1 cellular context compared by ENCODE assay signal in the genomic region with DNA sequence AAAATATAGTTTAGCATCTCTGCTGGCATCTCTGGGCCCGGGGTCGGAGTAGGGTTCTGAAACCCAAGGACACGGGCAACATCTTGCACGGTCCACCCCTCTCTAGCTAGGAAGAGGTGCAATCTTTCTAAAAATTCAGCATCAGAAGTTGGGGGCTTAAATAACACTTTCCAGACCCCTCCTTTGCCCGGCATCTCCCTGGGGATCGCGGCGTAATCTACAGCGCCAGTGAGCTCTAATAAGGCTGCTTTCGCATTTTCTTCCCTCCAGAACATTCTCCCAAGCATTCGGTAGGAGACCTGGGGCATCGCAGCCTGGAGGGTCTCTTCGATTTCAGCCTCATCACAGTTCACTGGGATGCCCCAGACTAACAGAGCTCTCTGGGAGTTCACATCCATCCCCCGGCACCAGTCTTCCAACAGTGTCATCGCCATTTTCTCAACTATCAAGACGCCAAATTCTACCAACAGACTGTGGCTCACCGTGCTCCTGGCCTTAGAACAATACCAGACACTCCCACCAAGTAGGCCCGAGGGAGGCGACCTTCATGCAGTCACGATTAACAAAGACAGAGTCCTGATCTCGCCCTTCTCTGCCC.
TF ChIP-seq lines count a peak whose summit lies in the region.

No MANE protein-coding gene starts in this region.

TF ChIP-seq in HepG2, 621 proteins besides CTCF, POLR2A, EP300 and RAD21:
- TF ChIP-seq TGIF2 (CRISPR knock-in tag; IDR thresholded peaks at IDR 0.05) (peak; percentile 50; the same call in 1 of the 2 replicates), ASH2L (IDR thresholded peaks at IDR 0.05; ENCODE audit: insufficient read length, low read depth, low read length) (peak; percentile 63), ZNF761 (CRISPR knock-in tag; conservative IDR thresholded peaks at IDR 0.05) (0 out of 2 replicates have a peak, but pooled peaks have one; percentile 14), KLF9 (CRISPR knock-in tag; IDR thresholded peaks at IDR 0.05; ENCODE audit: low read depth) (no peak), ZNF230 (CRISPR knock-in tag; IDR thresholded peaks at IDR 0.05) (0 out of 2 replicates have a peak, but pooled peaks have one; percentile 70), STAT5B (CRISPR knock-in tag; IDR thresholded peaks at IDR 0.05) (no peak), ZNF790 (CRISPR knock-in tag; IDR thresholded peaks at IDR 0.05; ENCODE audit: borderline replicate concordance) (no peak), SSRP1 (CRISPR knock-in tag; IDR thresholded peaks at IDR 0.05) (peak; percentile 58; the same call in 1 of the 2 replicates), DMAP1 (CRISPR knock-in tag; IDR thresholded peaks at IDR 0.05) (peak; percentile 57; the same call in 1 of the 2 replicates), NCOA2 (CRISPR knock-in tag; IDR thresholded peaks at IDR 0.05) (no peak), ZNF768 (CRISPR knock-in tag; IDR thresholded peaks at IDR 0.05) (no peak), ZNF367 (CRISPR knock-in tag; IDR thresholded peaks at IDR 0.05; ENCODE audit: borderline replicate concordance) (no peak), ZNF558 (CRISPR knock-in tag; IDR thresholded peaks at IDR 0.05; ENCODE audit: borderline replicate concordance) (no peak), RARA (CRISPR knock-in tag; IDR thresholded peaks at IDR 0.05) (no peak), ZNF598 (CRISPR knock-in tag; IDR thresholded peaks at IDR 0.05; ENCODE audit: borderline replicate concordance) (no peak), ZNF136 (CRISPR knock-in tag; IDR thresholded peaks at IDR 0.05; ENCODE audit: low read depth) (no peak), POLR2AphosphoS5 (IDR thresholded peaks at IDR 0.05; ENCODE audit: low read depth, low read length) (no peak), ZNF350 (CRISPR knock-in tag; IDR thresholded peaks at IDR 0.05; ENCODE audit: borderline replicate concordance, low read depth) (0 out of 2 replicates have a peak, but pooled peaks have one; percentile 1), RELA (CRISPR knock-in tag; IDR thresholded peaks at IDR 0.05) (no peak), THYN1 (CRISPR knock-in tag; IDR thresholded peaks at IDR 0.05; ENCODE audit: borderline replicate concordance, low read depth) (no peak), ZNF460 (CRISPR knock-in tag; IDR thresholded peaks at IDR 0.05; ENCODE audit: borderline replicate concordance) (no peak), PAX8 (CRISPR knock-in tag; IDR thresholded peaks at IDR 0.05; ENCODE audit: borderline replicate concordance) (0 out of 2 replicates have a peak, but pooled peaks have one; percentile 11), HDAC1 (CRISPR knock-in tag; IDR thresholded peaks at IDR 0.05) (peak; percentile 1; the same call in 1 of the 2 replicates), KLF13 (CRISPR knock-in tag; IDR thresholded peaks at IDR 0.05) (no peak), ZNF180 (CRISPR knock-in tag; IDR thresholded peaks at IDR 0.05; ENCODE audit: borderline replicate concordance, low read depth) (no peak), ZNF670 (CRISPR knock-in tag; IDR thresholded peaks at IDR 0.05; ENCODE audit: borderline replicate concordance) (no peak)
- TF ChIP-seq, protein P1, sequence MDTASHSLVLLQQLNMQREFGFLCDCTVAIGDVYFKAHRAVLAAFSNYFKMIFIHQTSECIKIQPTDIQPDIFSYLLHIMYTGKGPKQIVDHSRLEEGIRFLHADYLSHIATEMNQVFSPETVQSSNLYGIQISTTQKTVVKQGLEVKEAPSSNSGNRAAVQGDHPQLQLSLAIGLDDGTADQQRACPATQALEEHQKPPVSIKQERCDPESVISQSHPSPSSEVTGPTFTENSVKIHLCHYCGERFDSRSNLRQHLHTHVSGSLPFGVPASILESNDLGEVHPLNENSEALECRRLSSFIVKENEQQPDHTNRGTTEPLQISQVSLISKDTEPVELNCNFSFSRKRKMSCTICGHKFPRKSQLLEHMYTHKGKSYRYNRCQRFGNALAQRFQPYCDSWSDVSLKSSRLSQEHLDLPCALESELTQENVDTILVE (CRISPR knock-in tag; IDR thresholded peaks at IDR 0.05), result peak; percentile 6; the same call in 1 of the 2 replicates
- TF ChIP-seq, protein P2, sequence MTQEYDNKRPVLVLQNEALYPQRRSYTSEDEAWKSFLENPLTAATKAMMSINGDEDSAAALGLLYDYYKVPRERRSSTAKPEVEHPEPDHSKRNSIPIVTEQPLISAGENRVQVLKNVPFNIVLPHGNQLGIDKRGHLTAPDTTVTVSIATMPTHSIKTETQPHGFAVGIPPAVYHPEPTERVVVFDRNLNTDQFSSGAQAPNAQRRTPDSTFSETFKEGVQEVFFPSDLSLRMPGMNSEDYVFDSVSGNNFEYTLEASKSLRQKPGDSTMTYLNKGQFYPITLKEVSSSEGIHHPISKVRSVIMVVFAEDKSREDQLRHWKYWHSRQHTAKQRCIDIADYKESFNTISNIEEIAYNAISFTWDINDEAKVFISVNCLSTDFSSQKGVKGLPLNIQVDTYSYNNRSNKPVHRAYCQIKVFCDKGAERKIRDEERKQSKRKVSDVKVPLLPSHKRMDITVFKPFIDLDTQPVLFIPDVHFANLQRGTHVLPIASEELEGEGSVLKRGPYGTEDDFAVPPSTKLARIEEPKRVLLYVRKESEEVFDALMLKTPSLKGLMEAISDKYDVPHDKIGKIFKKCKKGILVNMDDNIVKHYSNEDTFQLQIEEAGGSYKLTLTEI (CRISPR knock-in tag; conservative IDR thresholded peaks at IDR 0.05), result no peak
- TF ChIP-seq, protein P3, sequence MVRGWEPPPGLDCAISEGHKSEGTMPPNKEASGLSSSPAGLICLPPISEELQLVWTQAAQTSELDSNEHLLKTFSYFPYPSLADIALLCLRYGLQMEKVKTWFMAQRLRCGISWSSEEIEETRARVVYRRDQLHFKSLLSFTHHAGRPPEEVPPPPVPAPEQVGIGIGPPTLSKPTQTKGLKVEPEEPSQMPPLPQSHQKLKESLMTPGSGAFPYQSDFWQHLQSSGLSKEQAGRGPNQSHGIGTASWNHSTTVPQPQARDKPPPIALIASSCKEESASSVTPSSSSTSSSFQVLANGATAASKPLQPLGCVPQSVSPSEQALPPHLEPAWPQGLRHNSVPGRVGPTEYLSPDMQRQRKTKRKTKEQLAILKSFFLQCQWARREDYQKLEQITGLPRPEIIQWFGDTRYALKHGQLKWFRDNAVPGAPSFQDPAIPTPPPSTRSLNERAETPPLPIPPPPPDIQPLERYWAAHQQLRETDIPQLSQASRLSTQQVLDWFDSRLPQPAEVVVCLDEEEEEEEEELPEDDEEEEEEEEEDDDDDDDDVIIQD (CRISPR knock-in tag; IDR thresholded peaks at IDR 0.05; ENCODE audit: low read depth), result no peak
- TF ChIP-seq, protein P4, sequence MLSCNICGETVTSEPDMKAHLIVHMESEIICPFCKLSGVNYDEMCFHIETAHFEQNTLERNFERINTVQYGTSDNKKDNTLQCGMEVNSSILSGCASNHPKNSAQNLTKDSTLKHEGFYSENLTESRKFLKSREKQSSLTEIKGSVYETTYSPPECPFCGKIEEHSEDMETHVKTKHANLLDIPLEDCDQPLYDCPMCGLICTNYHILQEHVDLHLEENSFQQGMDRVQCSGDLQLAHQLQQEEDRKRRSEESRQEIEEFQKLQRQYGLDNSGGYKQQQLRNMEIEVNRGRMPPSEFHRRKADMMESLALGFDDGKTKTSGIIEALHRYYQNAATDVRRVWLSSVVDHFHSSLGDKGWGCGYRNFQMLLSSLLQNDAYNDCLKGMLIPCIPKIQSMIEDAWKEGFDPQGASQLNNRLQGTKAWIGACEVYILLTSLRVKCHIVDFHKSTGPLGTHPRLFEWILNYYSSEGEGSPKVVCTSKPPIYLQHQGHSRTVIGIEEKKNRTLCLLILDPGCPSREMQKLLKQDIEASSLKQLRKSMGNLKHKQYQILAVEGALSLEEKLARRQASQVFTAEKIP (CRISPR knock-in tag; IDR thresholded peaks at IDR 0.05; ENCODE audit: borderline replicate concordance), result no peak
- TF ChIP-seq, protein P5, sequence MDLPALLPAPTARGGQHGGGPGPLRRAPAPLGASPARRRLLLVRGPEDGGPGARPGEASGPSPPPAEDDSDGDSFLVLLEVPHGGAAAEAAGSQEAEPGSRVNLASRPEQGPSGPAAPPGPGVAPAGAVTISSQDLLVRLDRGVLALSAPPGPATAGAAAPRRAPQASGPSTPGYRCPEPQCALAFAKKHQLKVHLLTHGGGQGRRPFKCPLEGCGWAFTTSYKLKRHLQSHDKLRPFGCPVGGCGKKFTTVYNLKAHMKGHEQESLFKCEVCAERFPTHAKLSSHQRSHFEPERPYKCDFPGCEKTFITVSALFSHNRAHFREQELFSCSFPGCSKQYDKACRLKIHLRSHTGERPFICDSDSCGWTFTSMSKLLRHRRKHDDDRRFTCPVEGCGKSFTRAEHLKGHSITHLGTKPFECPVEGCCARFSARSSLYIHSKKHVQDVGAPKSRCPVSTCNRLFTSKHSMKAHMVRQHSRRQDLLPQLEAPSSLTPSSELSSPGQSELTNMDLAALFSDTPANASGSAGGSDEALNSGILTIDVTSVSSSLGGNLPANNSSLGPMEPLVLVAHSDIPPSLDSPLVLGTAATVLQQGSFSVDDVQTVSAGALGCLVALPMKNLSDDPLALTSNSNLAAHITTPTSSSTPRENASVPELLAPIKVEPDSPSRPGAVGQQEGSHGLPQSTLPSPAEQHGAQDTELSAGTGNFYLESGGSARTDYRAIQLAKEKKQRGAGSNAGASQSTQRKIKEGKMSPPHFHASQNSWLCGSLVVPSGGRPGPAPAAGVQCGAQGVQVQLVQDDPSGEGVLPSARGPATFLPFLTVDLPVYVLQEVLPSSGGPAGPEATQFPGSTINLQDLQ (CRISPR knock-in tag; IDR thresholded peaks at IDR 0.05), result 0 out of 2 replicates have a peak, but pooled peaks have one; percentile 4
- TF ChIP-seq, protein P6, sequence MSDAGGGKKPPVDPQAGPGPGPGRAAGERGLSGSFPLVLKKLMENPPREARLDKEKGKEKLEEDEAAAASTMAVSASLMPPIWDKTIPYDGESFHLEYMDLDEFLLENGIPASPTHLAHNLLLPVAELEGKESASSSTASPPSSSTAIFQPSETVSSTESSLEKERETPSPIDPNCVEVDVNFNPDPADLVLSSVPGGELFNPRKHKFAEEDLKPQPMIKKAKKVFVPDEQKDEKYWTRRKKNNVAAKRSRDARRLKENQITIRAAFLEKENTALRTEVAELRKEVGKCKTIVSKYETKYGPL (CRISPR knock-in tag; IDR thresholded peaks at IDR 0.05), result no peak
- TF ChIP-seq, protein P7, sequence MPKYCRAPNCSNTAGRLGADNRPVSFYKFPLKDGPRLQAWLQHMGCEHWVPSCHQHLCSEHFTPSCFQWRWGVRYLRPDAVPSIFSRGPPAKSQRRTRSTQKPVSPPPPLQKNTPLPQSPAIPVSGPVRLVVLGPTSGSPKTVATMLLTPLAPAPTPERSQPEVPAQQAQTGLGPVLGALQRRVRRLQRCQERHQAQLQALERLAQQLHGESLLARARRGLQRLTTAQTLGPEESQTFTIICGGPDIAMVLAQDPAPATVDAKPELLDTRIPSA (CRISPR knock-in tag; IDR thresholded peaks at IDR 0.05; ENCODE audit: borderline replicate concordance), result 0 out of 2 replicates have a peak, but pooled peaks have one; percentile 10
- TF ChIP-seq, protein P8, sequence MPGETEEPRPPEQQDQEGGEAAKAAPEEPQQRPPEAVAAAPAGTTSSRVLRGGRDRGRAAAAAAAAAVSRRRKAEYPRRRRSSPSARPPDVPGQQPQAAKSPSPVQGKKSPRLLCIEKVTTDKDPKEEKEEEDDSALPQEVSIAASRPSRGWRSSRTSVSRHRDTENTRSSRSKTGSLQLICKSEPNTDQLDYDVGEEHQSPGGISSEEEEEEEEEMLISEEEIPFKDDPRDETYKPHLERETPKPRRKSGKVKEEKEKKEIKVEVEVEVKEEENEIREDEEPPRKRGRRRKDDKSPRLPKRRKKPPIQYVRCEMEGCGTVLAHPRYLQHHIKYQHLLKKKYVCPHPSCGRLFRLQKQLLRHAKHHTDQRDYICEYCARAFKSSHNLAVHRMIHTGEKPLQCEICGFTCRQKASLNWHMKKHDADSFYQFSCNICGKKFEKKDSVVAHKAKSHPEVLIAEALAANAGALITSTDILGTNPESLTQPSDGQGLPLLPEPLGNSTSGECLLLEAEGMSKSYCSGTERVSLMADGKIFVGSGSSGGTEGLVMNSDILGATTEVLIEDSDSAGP (CRISPR knock-in tag; IDR thresholded peaks at IDR 0.05; ENCODE audit: borderline replicate concordance), result no peak
- TF ChIP-seq, protein P9, sequence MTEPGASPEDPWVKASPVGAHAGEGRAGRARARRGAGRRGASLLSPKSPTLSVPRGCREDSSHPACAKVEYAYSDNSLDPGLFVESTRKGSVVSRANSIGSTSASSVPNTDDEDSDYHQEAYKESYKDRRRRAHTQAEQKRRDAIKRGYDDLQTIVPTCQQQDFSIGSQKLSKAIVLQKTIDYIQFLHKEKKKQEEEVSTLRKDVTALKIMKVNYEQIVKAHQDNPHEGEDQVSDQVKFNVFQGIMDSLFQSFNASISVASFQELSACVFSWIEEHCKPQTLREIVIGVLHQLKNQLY (CRISPR knock-in tag; IDR thresholded peaks at IDR 0.05), result no peak
- TF ChIP-seq, protein P10, sequence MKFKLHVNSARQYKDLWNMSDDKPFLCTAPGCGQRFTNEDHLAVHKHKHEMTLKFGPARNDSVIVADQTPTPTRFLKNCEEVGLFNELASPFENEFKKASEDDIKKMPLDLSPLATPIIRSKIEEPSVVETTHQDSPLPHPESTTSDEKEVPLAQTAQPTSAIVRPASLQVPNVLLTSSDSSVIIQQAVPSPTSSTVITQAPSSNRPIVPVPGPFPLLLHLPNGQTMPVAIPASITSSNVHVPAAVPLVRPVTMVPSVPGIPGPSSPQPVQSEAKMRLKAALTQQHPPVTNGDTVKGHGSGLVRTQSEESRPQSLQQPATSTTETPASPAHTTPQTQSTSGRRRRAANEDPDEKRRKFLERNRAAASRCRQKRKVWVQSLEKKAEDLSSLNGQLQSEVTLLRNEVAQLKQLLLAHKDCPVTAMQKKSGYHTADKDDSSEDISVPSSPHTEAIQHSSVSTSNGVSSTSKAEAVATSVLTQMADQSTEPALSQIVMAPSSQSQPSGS (CRISPR knock-in tag; IDR thresholded peaks at IDR 0.05), result no peak
- TF ChIP-seq, protein P11, sequence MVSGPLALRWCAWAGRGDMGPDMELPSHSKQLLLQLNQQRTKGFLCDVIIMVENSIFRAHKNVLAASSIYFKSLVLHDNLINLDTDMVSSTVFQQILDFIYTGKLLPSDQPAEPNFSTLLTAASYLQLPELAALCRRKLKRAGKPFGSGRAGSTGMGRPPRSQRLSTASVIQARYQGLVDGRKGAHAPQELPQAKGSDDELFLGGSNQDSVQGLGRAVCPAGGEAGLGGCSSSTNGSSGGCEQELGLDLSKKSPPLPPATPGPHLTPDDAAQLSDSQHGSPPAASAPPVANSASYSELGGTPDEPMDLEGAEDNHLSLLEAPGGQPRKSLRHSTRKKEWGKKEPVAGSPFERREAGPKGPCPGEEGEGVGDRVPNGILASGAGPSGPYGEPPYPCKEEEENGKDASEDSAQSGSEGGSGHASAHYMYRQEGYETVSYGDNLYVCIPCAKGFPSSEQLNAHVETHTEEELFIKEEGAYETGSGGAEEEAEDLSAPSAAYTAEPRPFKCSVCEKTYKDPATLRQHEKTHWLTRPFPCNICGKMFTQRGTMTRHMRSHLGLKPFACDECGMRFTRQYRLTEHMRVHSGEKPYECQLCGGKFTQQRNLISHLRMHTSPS (CRISPR knock-in tag; IDR thresholded peaks at IDR 0.05; ENCODE audit: low read depth), result no peak
